8 cellular contexts compared by ENCODE assay signal in genomic region chr12:120944645-120945217, GRCh38. TPM values are rescaled to one million over a fixed set of nuclear protein-coding genes. Genes with fewer than 3 reads are reported as not detected.
DNase-seq lines count a peak whose midpoint lies in the region; ATAC-seq and TF ChIP-seq lines count a peak whose summit lies in the region.

No MANE protein-coding gene starts in this region.

- TF ChIP-seq POLR2A in breast epithelium (IDR thresholded peaks at IDR 0.05), result no peak

- no peak overlapping the region for H3K27ac ChIP-seq in WERI-Rb-1
- no peak overlapping the region for H3K27ac ChIP-seq in breast epithelium

- H3K4me3 ChIP-seq in WERI-Rb-1 (ENCODE audit: low read depth, low read length) (no peak overlapping the region), breast epithelium (no peak overlapping the region)

- ATAC-seq in left lobe of liver (peak; percentile 84), HG03378 (IDR thresholded peaks at IDR 0.05; ENCODE audit: unreplicated experiment) (no peak), GM18511 (IDR thresholded peaks at IDR 0.05; ENCODE audit: unreplicated experiment) (no peak)

- DNase-seq in EH (ENCODE audit: low read depth), result peak; percentile 48
- DNase-seq in Kasumi-1 (lab: John Stamatoyannopoulos, UW), result peak; percentile 53 to 62
- DNase-seq in WERI-Rb-1, result peak; percentile 49
- DNase-seq in breast epithelium (ENCODE audit: low spot score in 2 of 2), result peak in 1 of 2 donors; percentile 60
- DNase-seq in left lobe of liver (ENCODE audit: low spot score), result peak; percentile 65
- DNase-seq in stimulated activated CD8-positive, alpha-beta memory T cell treated with anti-CD3 and anti-CD28 coated beads, Interleukin-15, amount 100 ng/mL, for 24 hours (ENCODE audit: low read depth), result peak; percentile 43

- H3K36me3 ChIP-seq in WERI-Rb-1 (no peaks in the 10 kb centered on the region), breast epithelium (no peaks in the 10 kb centered on the region)

- intact Hi-C loops in breast epithelium (cut with DNase I; ENCODE audit: low total_unique reads), result no loop called here

- H3K27me3 ChIP-seq in WERI-Rb-1 (ENCODE audit: insufficient read depth, low read depth, severe bottlenecking) (no peaks in the 10 kb centered on the region), breast epithelium (no peaks in the 10 kb centered on the region)

- H3K4me1 ChIP-seq in breast epithelium, result no peaks in the 10 kb centered on the region

- H3K9me3 ChIP-seq in WERI-Rb-1 (ENCODE audit: severe bottlenecking), result no peaks in the 10 kb centered on the region
- no peaks in the 10 kb centered on the region for H3K9me3 ChIP-seq in breast epithelium

- TF ChIP-seq CTCF in WERI-Rb-1 (IDR thresholded peaks at IDR 0.05; ENCODE audit: low read depth, low read length), result peak; percentile 72
- TF ChIP-seq CTCF in breast epithelium (IDR thresholded peaks at IDR 0.05), result peak in 2 of 3 donors; percentile 48 to 51

RNA-seq across cellular contexts. Expression of gene HNF1A, which starts 33.6 kb away (rescaled TPM):
- total RNA-seq in breast epithelium, result under 1 TPM in 2 of 3 donors, not detected in 1; 0.29 to 0.33 TPM
- 23.8 TPM for total RNA-seq in left lobe of liver

RNA-seq across cellular contexts. Expression of gene SPPL3, which starts 40.6 kb away (rescaled TPM):
- total RNA-seq in breast epithelium (10 to 100 TPM; 19.0 to 27.1 (median 22.0) TPM), left lobe of liver (17.5 TPM)

Comparison
In these comparisons a context has a peak if more than half of its experiments do, and no peak if none do; other contexts are left out.
1. RNA of gene HNF1A, which starts 33.6 kb away (total RNA-seq): 23.8 TPM in left lobe of liver (single experiment); 0.29 to 0.33 TPM in breast epithelium; every median in the first group is over 10 times any median in the second.